In genomic region chr5:157523976-157524375, GRCh38 we compare ENCODE assay signal across 24 cellular contexts. TPM values are rescaled to one million over a fixed set of nuclear protein-coding genes. Genes with fewer than 3 reads are reported as not detected.
DNase-seq lines count a peak whose midpoint lies in the region; ATAC-seq, FAIRE-seq and TF ChIP-seq lines count a peak whose summit lies in the region.
"Had no signal": no experiment of that assay in that cellular context is flagged by ENCODE, and none has a peak within 500 bp of the region (broad histone marks: within the 10 kb centered on the region; RNA-seq: fewer than 3 reads in every experiment).

No MANE protein-coding gene starts in this region.

- peaks cover 13% of the 10 kb centered on the region for H3K4me1 Mint-ChIP-seq in osteocyte (ENCODE audit: unreplicated experiment)
- H3K4me1 Mint-ChIP-seq: activated naive CD4-positive, alpha-beta T cell treated with anti-CD3 and anti-CD28 coated beads, Interleukin-2, amount 50 U/mL, for 24 hours had no signal

- ATAC-seq in left cardiac atrium (no peak), HG02970 (IDR thresholded peaks at IDR 0.05; ENCODE audit: low FRiP score, unreplicated experiment) (no peak)
- ATAC-seq: A549; activated T-cell treated with anti-CD3 and anti-CD28 coated beads, Interleukin-2, amount 50 U/mL, for 4 hours; body of pancreas; left ventricle myocardium superior; pancreas had no signal

- TF ChIP-seq CTCF in osteocyte (IDR thresholded peaks at IDR 0.05) (no peak), kidney (IDR thresholded peaks at IDR 0.05; ENCODE audit: borderline replicate concordance, extremely low read depth, insufficient read depth) (no peak)

- peaks cover 0 to 3% of the 10 kb centered on the region in 2 donors for H3K4me1 ChIP-seq in kidney (ENCODE audit: control insufficient read depth in 1 of 2, insufficient read depth in 1 of 2, low read depth in 1 of 2, low read length in 2 of 2)
- H3K4me1 ChIP-seq: pancreas, suprapubic skin had no signal

- FAIRE-seq in kidney (lab: Jason Lieb, UNC), result no peak
- FAIRE-seq: A549, pancreas had no signal

- no peaks in the 10 kb centered on the region for H3K27me3 Mint-ChIP-seq in osteocyte (ENCODE audit: unreplicated experiment)
- H3K27me3 Mint-ChIP-seq: activated CD4-positive, alpha-beta memory T cell treated with anti-CD3 and anti-CD28 coated beads, Interleukin-2, amount 10 ng/mL, durations not matched to agents 7 days and 5 days; activated naive CD4-positive, alpha-beta T cell treated with anti-CD3 and anti-CD28 coated beads, Interleukin-2, amount 50 U/mL, for 24 hours; CD4-positive, alpha-beta T cell had no signal

- intact Hi-C loops in cardiac septum (cut with DNase I) (no loop called here), left cardiac atrium (cut with DNase I) (loop anchor here (5.0 to 10.0 kb wide), 2 partner anchors 48 to 51 kb away; partner anchors contain the start of gene ADAM19 (in 1 of the 2)), kidney (cut with DNase I) (no loop called here)

- H3K9me3 ChIP-seq in kidney (ENCODE audit: control insufficient read depth in 1 of 2, low read length in 2 of 2), result no peaks in the 10 kb centered on the region
- H3K9me3 ChIP-seq: A549, body of pancreas, pancreas, suprapubic skin had no signal

- H3K27ac ChIP-seq in kidney (ENCODE audit: low read depth in 2 of 2, low read length in 2 of 2), result no peak overlapping the region
- H3K27ac ChIP-seq: A549, body of pancreas, GM23248, pancreas, suprapubic skin had no signal

- no peak overlapping the region for H3K4me3 Mint-ChIP-seq in osteocyte (ENCODE audit: unreplicated experiment)
- H3K4me3 Mint-ChIP-seq: activated CD4-positive, alpha-beta memory T cell treated with anti-CD3 and anti-CD28 coated beads, Interleukin-2, amount 10 ng/mL, durations not matched to agents 7 days and 5 days; activated naive CD4-positive, alpha-beta T cell treated with anti-CD3 and anti-CD28 coated beads, Interleukin-2, amount 50 U/mL, for 24 hours; activated T-cell treated with anti-CD3 and anti-CD28 coated beads, Interleukin-2, amount 50 U/mL, for 4 hours; CD4-positive, alpha-beta T cell had no signal

- H3K36me3 ChIP-seq in kidney (ENCODE audit: control insufficient read depth in 1 of 2, insufficient read depth in 2 of 2, low read length in 2 of 2), result no peaks in the 10 kb centered on the region
- H3K36me3 ChIP-seq: pancreas, suprapubic skin had no signal

- H3K4me3 ChIP-seq in kidney (ENCODE audit: low read length in 2 of 2), result no peak overlapping the region
- H3K4me3 ChIP-seq: A549, body of pancreas, GM23248, pancreas, skin epidermis, suprapubic skin had no signal

- H3K27ac Mint-ChIP-seq in osteocyte (ENCODE audit: unreplicated experiment), result peak overlapping the region; percentile 64
- H3K27ac Mint-ChIP-seq: activated naive CD4-positive, alpha-beta T cell treated with anti-CD3 and anti-CD28 coated beads, Interleukin-2, amount 50 U/mL, for 24 hours; CD4-positive, alpha-beta T cell had no signal

- H3K9me3 Mint-ChIP-seq in osteocyte (ENCODE audit: unreplicated experiment), result no peaks in the 10 kb centered on the region
- H3K9me3 Mint-ChIP-seq: activated CD4-positive, alpha-beta memory T cell treated with anti-CD3 and anti-CD28 coated beads, Interleukin-2, amount 10 ng/mL, durations not matched to agents 7 days and 5 days; activated naive CD4-positive, alpha-beta T cell treated with anti-CD3 and anti-CD28 coated beads, Interleukin-2, amount 50 U/mL, for 24 hours; activated T-cell treated with anti-CD3 and anti-CD28 coated beads, Interleukin-2, amount 50 U/mL, for 4 hours; CD4-positive, alpha-beta T cell had no signal

- in situ Hi-C loops in ACHN (cut with HindIII; ENCODE audit: low pct_ligation_motif_present, low pct_unique_long_range_greater_than_20kb, low sequenced_read_pairs), result no loop called here

- H3K36me3 Mint-ChIP-seq in osteocyte (ENCODE audit: unreplicated experiment), result peaks cover 24% of the 10 kb centered on the region
- H3K36me3 Mint-ChIP-seq: activated naive CD4-positive, alpha-beta T cell treated with anti-CD3 and anti-CD28 coated beads, Interleukin-2, amount 50 U/mL, for 24 hours had no signal

- no peak overlapping the region for H3K9ac ChIP-seq in kidney (ENCODE audit: low read length in 2 of 2)
- H3K9ac ChIP-seq: GM23248 had no signal

- DNase-seq in cardiac septum (ENCODE audit: low spot score) (peak; percentile 27), left cardiac atrium (no peak), ecto neural progenitor cell (ENCODE audit: low spot score) (peak; percentile 56), osteocyte (ENCODE audit: extremely low spot score, unreplicated experiment) (no peak), ACHN (no peak), kidney (no peak), SK-N-DZ (ENCODE audit: low spot score) (no peak)
- DNase-seq: activated CD4-positive, alpha-beta memory T cell treated with anti-CD3 and anti-CD28 coated beads, Interleukin-2, amount 10 ng/mL, durations not matched to agents 7 days and 5 days; activated T-cell treated with anti-CD3 and anti-CD28 coated beads, Interleukin-2, amount 50 U/mL, for 4 hours; body of pancreas; CD4-positive, alpha-beta T cell; DND-41; GM23248; left ventricle myocardium superior; NCI-H146; NCI-H226; pancreas; RPMI8226; stimulated activated CD4-positive, alpha-beta T cell treated with anti-CD3 and anti-CD28 coated beads, Interleukin-4, amount 100 ng/mL, for 24 hours had no signal

RNA-seq across cellular contexts. Expression of gene ADAM19, which starts 51.6 kb away (rescaled TPM):
- total RNA-seq in cardiac septum (97.1 TPM), left cardiac atrium (10 to 100 TPM; 19.0 to 57.5 TPM), osteocyte (62.2 and 64.5 TPM in 2 replicates), kidney (9.2 TPM)
- 0.88 TPM for polyA plus RNA-seq in kidney (ENCODE audit: insufficient read depth, low read depth, low replicate concordance)
- 2.9 and 3.9 TPM in 2 replicates for polyA plus RNA-seq in SK-N-DZ (2014; cell fraction: cytosol; rRNA removed)
- 2.2 and 2.9 TPM in 2 replicates for polyA plus RNA-seq in SK-N-DZ (2014; cell fraction: nucleus; rRNA removed)

Comparison
In these comparisons a context has a peak if more than half of its experiments do, and no peak if none do; other contexts are left out.
1. DNase-seq: peak in cardiac septum (single experiment) and ecto neural progenitor cell (single experiment); none in left cardiac atrium (single experiment), osteocyte (single experiment), ACHN (single experiment), kidney (single experiment) and SK-N-DZ (single experiment).
2. intact Hi-C loops: an anchor here in left cardiac atrium (5.0 to 10.0 kb wide); none called in cardiac septum and kidney.